Comparison of ENCODE assay signal across 1 cellular context in the genomic region with DNA sequence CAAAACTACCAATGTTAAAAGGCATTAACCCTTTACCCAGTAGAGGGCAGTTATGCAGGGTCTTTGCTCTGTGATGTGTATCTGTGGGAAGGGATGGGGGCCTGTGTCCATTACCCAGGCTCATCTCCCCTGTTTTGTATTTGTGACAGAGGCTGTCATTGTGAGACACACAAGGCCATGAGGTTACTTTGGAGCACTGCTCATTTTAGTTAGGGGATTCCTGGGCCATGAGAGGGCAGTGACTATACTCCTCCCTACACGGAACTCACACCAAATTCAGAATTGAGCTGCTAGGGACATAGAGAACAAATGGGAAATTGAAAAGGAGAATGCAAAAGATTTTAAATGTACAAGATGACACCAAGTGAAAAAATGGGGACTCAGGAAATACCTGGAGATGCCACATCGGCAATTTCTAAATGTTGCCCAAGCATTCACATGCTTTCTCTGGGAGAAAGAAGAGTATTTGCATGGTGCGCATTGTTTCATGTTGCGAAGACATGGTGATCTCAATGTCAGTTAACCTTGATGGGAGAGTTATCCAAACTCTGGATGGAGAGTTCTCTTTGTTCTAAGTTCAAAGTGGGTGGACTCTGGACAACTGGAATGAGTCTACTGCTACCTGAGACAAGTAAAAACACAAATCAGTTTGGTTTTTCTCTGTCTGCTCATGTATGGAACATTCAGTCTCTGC.
TF ChIP-seq lines count a peak whose summit lies in the region.

No MANE protein-coding gene starts in this region.

TF ChIP-seq in HepG2, 621 proteins besides CTCF, POLR2A, EP300 and RAD21 (continued from another document and continues in another):
- TF ChIP-seq TERF1 (CRISPR knock-in tag; IDR thresholded peaks at IDR 0.05) = no peak
- no peak for TF ChIP-seq RXRA (CRISPR knock-in tag; IDR thresholded peaks at IDR 0.05)
- TF ChIP-seq GABPB1 (CRISPR knock-in tag; IDR thresholded peaks at IDR 0.05) = no peak
- peak; percentile 24; the same call in 1 of the 2 replicates for TF ChIP-seq ELF3 (CRISPR knock-in tag; IDR thresholded peaks at IDR 0.05)
- TF ChIP-seq BCL3 (CRISPR knock-in tag; IDR thresholded peaks at IDR 0.05) = 0 out of 2 replicates have a peak, but pooled peaks have one; percentile 32
- TF ChIP-seq STAT6 (CRISPR knock-in tag; IDR thresholded peaks at IDR 0.05; ENCODE audit: borderline replicate concordance) = no peak
- no peak for TF ChIP-seq ZNF549 (CRISPR knock-in tag; IDR thresholded peaks at IDR 0.05)
- TF ChIP-seq, protein P1, sequence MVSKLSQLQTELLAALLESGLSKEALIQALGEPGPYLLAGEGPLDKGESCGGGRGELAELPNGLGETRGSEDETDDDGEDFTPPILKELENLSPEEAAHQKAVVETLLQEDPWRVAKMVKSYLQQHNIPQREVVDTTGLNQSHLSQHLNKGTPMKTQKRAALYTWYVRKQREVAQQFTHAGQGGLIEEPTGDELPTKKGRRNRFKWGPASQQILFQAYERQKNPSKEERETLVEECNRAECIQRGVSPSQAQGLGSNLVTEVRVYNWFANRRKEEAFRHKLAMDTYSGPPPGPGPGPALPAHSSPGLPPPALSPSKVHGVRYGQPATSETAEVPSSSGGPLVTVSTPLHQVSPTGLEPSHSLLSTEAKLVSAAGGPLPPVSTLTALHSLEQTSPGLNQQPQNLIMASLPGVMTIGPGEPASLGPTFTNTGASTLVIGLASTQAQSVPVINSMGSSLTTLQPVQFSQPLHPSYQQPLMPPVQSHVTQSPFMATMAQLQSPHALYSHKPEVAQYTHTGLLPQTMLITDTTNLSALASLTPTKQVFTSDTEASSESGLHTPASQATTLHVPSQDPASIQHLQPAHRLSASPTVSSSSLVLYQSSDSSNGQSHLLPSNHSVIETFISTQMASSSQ (IDR thresholded peaks at IDR 0.05; ENCODE audit: low read depth) = no peak
- TF ChIP-seq, protein P1 (CRISPR knock-in tag; IDR thresholded peaks at IDR 0.05; ENCODE audit: borderline replicate concordance) = no peak
- TF ChIP-seq, protein P2, sequence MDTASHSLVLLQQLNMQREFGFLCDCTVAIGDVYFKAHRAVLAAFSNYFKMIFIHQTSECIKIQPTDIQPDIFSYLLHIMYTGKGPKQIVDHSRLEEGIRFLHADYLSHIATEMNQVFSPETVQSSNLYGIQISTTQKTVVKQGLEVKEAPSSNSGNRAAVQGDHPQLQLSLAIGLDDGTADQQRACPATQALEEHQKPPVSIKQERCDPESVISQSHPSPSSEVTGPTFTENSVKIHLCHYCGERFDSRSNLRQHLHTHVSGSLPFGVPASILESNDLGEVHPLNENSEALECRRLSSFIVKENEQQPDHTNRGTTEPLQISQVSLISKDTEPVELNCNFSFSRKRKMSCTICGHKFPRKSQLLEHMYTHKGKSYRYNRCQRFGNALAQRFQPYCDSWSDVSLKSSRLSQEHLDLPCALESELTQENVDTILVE (CRISPR knock-in tag; IDR thresholded peaks at IDR 0.05) = no peak
- TF ChIP-seq LCORL (IDR thresholded peaks at IDR 0.05) = no peak
- TF ChIP-seq LCORL (CRISPR knock-in tag; IDR thresholded peaks at IDR 0.05) = no peak
- TF ChIP-seq ELK4 (CRISPR knock-in tag; IDR thresholded peaks at IDR 0.05; ENCODE audit: borderline replicate concordance) = no peak
- TF ChIP-seq SIN3B (IDR thresholded peaks at IDR 0.05; ENCODE audit: low read length) = no peak
- no peak for TF ChIP-seq U2AF1 (optimal IDR thresholded peaks at IDR 0.05; ENCODE audit: low read depth, low read length)
- TF ChIP-seq ZIK1 (CRISPR knock-in tag; IDR thresholded peaks at IDR 0.05; ENCODE audit: borderline replicate concordance, low read depth) = no peak
- TF ChIP-seq ZNF354B (CRISPR knock-in tag; IDR thresholded peaks at IDR 0.05) = no peak
- TF ChIP-seq ZNF12 (CRISPR knock-in tag; IDR thresholded peaks at IDR 0.05) = no peak
- TF ChIP-seq DDIT3 (CRISPR knock-in tag; IDR thresholded peaks at IDR 0.05) = no peak
- TF ChIP-seq ZMYM4 (CRISPR knock-in tag; IDR thresholded peaks at IDR 0.05) = no peak
- TF ChIP-seq HCFC1 (IDR thresholded peaks at IDR 0.05; ENCODE audit: low read depth, low read length) = no peak
- TF ChIP-seq TEAD3 (CRISPR knock-in tag; optimal IDR thresholded peaks at IDR 0.05; ENCODE audit: borderline replicate concordance) = peak; percentile 65
- no peak for TF ChIP-seq SRF (IDR thresholded peaks at IDR 0.05; ENCODE audit: low read depth, low read length)
- TF ChIP-seq XBP1 (CRISPR knock-in tag; IDR thresholded peaks at IDR 0.05) = no peak
- TF ChIP-seq HOXA7 (CRISPR knock-in tag; IDR thresholded peaks at IDR 0.05) = no peak
- no peak for TF ChIP-seq ZSCAN20 (CRISPR knock-in tag; IDR thresholded peaks at IDR 0.05; ENCODE audit: borderline replicate concordance)
- no peak for TF ChIP-seq SRY (CRISPR knock-in tag; IDR thresholded peaks at IDR 0.05)
- no peak for TF ChIP-seq PLSCR1 (CRISPR knock-in tag; IDR thresholded peaks at IDR 0.05; ENCODE audit: borderline replicate concordance)
- TF ChIP-seq ZNF326 (CRISPR knock-in tag; IDR thresholded peaks at IDR 0.05; ENCODE audit: borderline replicate concordance) = no peak
- TF ChIP-seq ZNF496 (CRISPR knock-in tag; IDR thresholded peaks at IDR 0.05; ENCODE audit: insufficient replicate concordance) = no peak
- no peak for TF ChIP-seq MIER3 (CRISPR knock-in tag; IDR thresholded peaks at IDR 0.05; ENCODE audit: borderline replicate concordance)
- peak; percentile 73 for TF ChIP-seq HNF4A (CRISPR knock-in tag; IDR thresholded peaks at IDR 0.05)
- TF ChIP-seq BORCS8-MEF2B (CRISPR knock-in tag; IDR thresholded peaks at IDR 0.05) = no peak
- TF ChIP-seq CCAR2 (optimal IDR thresholded peaks at IDR 0.05; ENCODE audit: low read depth, low read length) = no peak
- no peak for TF ChIP-seq KDM6A (CRISPR knock-in tag; IDR thresholded peaks at IDR 0.05; ENCODE audit: low read depth)
- TF ChIP-seq AGO1 (IDR thresholded peaks at IDR 0.05; ENCODE audit: low read depth, low read length, poor library complexity, severe bottlenecking) = no peak
- TF ChIP-seq PITX1 (CRISPR knock-in tag; IDR thresholded peaks at IDR 0.05) = 0 out of 2 replicates have a peak, but pooled peaks have one; percentile 4
- TF ChIP-seq ZNF652 (CRISPR knock-in tag; IDR thresholded peaks at IDR 0.05; ENCODE audit: borderline replicate concordance, low read depth) = peak; percentile 50; the same call in 1 of the 2 replicates
- TF ChIP-seq NCOA2 (CRISPR knock-in tag; IDR thresholded peaks at IDR 0.05) = peak; percentile 39; the same call in 1 of the 2 replicates
- no peak for TF ChIP-seq ZNF530 (CRISPR knock-in tag; IDR thresholded peaks at IDR 0.05; ENCODE audit: low read depth)
- peak; percentile 44; the same call in 1 of the 2 replicates for TF ChIP-seq ESRRA (CRISPR knock-in tag; IDR thresholded peaks at IDR 0.05; ENCODE audit: low read depth)
- TF ChIP-seq SSRP1 (CRISPR knock-in tag; IDR thresholded peaks at IDR 0.05) = no peak
- no peak for TF ChIP-seq SMARCC2 (IDR thresholded peaks at IDR 0.05)
- TF ChIP-seq KLF9 (CRISPR knock-in tag; IDR thresholded peaks at IDR 0.05; ENCODE audit: low read depth) = no peak
- peak; percentile 29; the same call in 1 of the 2 replicates for TF ChIP-seq RXRB (CRISPR knock-in tag; IDR thresholded peaks at IDR 0.05; ENCODE audit: borderline replicate concordance)
- no peak for TF ChIP-seq ZNF766 (CRISPR knock-in tag; IDR thresholded peaks at IDR 0.05; ENCODE audit: borderline replicate concordance)
- TF ChIP-seq SRSF9 (IDR thresholded peaks at IDR 0.05; ENCODE audit: borderline replicate concordance, insufficient read depth, low read depth, low read length, poor library complexity, severe bottlenecking) = no peak
- no peak for TF ChIP-seq ZFAT (CRISPR knock-in tag; conservative IDR thresholded peaks at IDR 0.05)
- TF ChIP-seq ATRX (CRISPR knock-in tag; IDR thresholded peaks at IDR 0.05; ENCODE audit: borderline replicate concordance) = no peak
- TF ChIP-seq ZFP82 (CRISPR knock-in tag; IDR thresholded peaks at IDR 0.05; ENCODE audit: borderline replicate concordance) = no peak
- TF ChIP-seq ZNF563 (CRISPR knock-in tag; IDR thresholded peaks at IDR 0.05) = no peak
- TF ChIP-seq ZNF143 (CRISPR knock-in tag; IDR thresholded peaks at IDR 0.05) = no peak
- peak; percentile 49; the same call in 1 of the 2 replicates for TF ChIP-seq GFI1 (CRISPR knock-in tag; IDR thresholded peaks at IDR 0.05; ENCODE audit: borderline replicate concordance)
- TF ChIP-seq, protein P3, sequence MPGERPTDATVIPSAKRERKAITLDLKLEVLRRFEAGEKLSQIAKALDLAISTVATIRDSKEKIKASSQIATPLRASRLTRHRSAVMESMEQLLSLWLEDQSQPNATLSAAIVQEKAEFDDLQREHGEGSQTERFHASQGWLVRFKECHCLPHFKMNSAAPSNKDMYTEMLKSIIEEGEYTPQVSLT (CRISPR knock-in tag; IDR thresholded peaks at IDR 0.05; ENCODE audit: borderline replicate concordance, low read depth) = no peak
